9 cellular contexts compared by ENCODE assay signal in the genomic region with DNA sequence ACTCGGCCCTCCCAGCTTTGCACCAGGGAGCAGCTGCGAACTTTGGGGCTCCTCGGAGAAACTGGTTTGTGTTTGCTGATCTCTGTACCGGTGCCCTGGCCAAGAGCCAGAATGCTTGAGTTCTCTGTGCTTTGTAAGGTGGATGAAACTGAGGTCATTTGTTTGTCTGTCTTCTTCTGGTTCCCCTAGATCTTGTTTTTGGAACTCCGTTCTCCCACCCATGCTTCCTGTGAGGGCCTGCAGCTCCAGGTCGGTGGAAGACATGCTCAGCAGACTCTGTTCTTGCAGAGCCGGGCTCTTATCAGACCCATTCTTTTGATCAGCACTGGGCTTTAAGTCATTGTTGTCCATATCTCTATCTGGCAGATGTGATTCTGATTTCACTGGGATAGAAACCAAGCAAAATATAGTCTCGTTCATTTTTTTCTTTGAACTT. TPM values are rescaled to one million over a fixed set of nuclear protein-coding genes. Genes with fewer than 3 reads are reported as not detected.
DNase-seq lines count a peak whose midpoint lies in the region; ATAC-seq and TF ChIP-seq lines count a peak whose summit lies in the region.
"Had no signal": no experiment of that assay in that cellular context is flagged by ENCODE, and none has a peak within 500 bp of the region (broad histone marks: within the 10 kb centered on the region; RNA-seq: fewer than 3 reads in every experiment).

No MANE protein-coding gene starts in this region.

- peak overlapping the region; percentile 70 for H3K4me2 ChIP-seq in OCI-LY1 (ENCODE audit: low read length)

- H3F3A ChIP-seq in OCI-LY1 (ENCODE audit: insufficient read depth, low read length), result no peaks in the 10 kb centered on the region

- no peak for TF ChIP-seq CTCF in OCI-LY1 (IDR thresholded peaks at IDR 0.05; ENCODE audit: low read length)
- TF ChIP-seq CTCF in choroid plexus epithelial cell (conservative IDR thresholded peaks at IDR 0.05; ENCODE audit: low read depth, low read length), result no peak
- TF ChIP-seq CTCF in natural killer cell (IDR thresholded peaks at IDR 0.05), result no peak

- H3K4me3 ChIP-seq in OCI-LY1 (ENCODE audit: low read depth, low read length, poor library complexity, severe bottlenecking), result peak overlapping the region; percentile 56
- H3K4me3 ChIP-seq in choroid plexus epithelial cell (ENCODE audit: low read depth, low read length), result no peak overlapping the region
- H3K4me3 ChIP-seq: ovary had no signal

- no peaks in the 10 kb centered on the region for H3K9me2 ChIP-seq in OCI-LY1 (ENCODE audit: low read depth, low read length)

- H3K79me2 ChIP-seq in OCI-LY1 (ENCODE audit: insufficient read depth, low read length), result no peaks in the 10 kb centered on the region

- H3K4me1 Mint-ChIP-seq in natural killer cell, result peaks cover 51 to 52% of the 10 kb centered on the region in 2 donors

- no peaks in the 10 kb centered on the region for H3K9me3 ChIP-seq in OCI-LY1 (ENCODE audit: low read length)
- H3K9me3 ChIP-seq: ovary had no signal

- peak overlapping the region; percentile 45; the same call in 1 of the 2 replicates for H3K9ac ChIP-seq in OCI-LY1 (ENCODE audit: low read length)

- H4K20me1 ChIP-seq in OCI-LY1 (ENCODE audit: insufficient read depth, low read length), result no peaks in the 10 kb centered on the region

- peaks cover 37 to 68% of the 10 kb centered on the region in 2 donors for H3K27me3 Mint-ChIP-seq in natural killer cell (ENCODE audit: low read depth in 2 of 2)

- intact Hi-C loops in natural killer cell (cut with micrococcal nuclease), result loop anchor here (5.0 kb wide), 1 partner anchor 499 kb away; no protein-coding TSS in a partner anchor

- peak overlapping the region; percentile 87 to 92 for H3K27ac Mint-ChIP-seq in natural killer cell

- H3K36me3 Mint-ChIP-seq in natural killer cell, result no peaks in the 10 kb centered on the region

- H3K9me3 Mint-ChIP-seq in natural killer cell, result no peaks in the 10 kb centered on the region

- H3K4me3 Mint-ChIP-seq in natural killer cell, result peak overlapping the region; percentile 82

- peaks cover 18% of the 10 kb centered on the region for H3K4me1 ChIP-seq in OCI-LY1 (ENCODE audit: insufficient read depth, low read length, severe bottlenecking)

- H3K27ac ChIP-seq in OCI-LY1 (ENCODE audit: low read depth, low read length, poor library complexity, severe bottlenecking), result no peak overlapping the region
- H3K27ac ChIP-seq: ovary had no signal

- ATAC-seq in natural killer cell (no peak), HG03439 (IDR thresholded peaks at IDR 0.05; ENCODE audit: unreplicated experiment) (no peak), GM21515 (IDR thresholded peaks at IDR 0.05; ENCODE audit: unreplicated experiment) (no peak), HG03025 (IDR thresholded peaks at IDR 0.05; ENCODE audit: low FRiP score, unreplicated experiment) (no peak)

- H3K36me3 ChIP-seq in OCI-LY1 (ENCODE audit: insufficient read depth, low read length), result no peaks in the 10 kb centered on the region
- H3K36me3 ChIP-seq: ovary had no signal

- no peak overlapping the region for H2AFZ ChIP-seq in OCI-LY1 (ENCODE audit: low read length)

- DNase-seq in CMK (ENCODE audit: low read depth), result peak; percentile 55
- DNase-seq in choroid plexus epithelial cell (ENCODE audit: low read depth), result peak; percentile 46
- DNase-seq in natural killer cell, result peak; percentile 23
- no peak for DNase-seq in NCI-H69 (lab: John Stamatoyannopoulos, UW)

- H3K27me3 ChIP-seq in OCI-LY1 (ENCODE audit: insufficient read depth, low read length), result 0 out of 2 replicates have a peak, but pooled peaks cover 3% of the 10 kb centered on the region
- H3K27me3 ChIP-seq: ovary had no signal

RNA-seq across cellular contexts. Expression of a gene that starts 31.4 kb away (rescaled TPM):
- under 1 TPM in 2 of 3 donors, not detected in 1; 0.07 to 0.43 TPM for total RNA-seq in natural killer cell
